Comparison of ENCODE assay signal across 1 cellular context in the genomic region with DNA sequence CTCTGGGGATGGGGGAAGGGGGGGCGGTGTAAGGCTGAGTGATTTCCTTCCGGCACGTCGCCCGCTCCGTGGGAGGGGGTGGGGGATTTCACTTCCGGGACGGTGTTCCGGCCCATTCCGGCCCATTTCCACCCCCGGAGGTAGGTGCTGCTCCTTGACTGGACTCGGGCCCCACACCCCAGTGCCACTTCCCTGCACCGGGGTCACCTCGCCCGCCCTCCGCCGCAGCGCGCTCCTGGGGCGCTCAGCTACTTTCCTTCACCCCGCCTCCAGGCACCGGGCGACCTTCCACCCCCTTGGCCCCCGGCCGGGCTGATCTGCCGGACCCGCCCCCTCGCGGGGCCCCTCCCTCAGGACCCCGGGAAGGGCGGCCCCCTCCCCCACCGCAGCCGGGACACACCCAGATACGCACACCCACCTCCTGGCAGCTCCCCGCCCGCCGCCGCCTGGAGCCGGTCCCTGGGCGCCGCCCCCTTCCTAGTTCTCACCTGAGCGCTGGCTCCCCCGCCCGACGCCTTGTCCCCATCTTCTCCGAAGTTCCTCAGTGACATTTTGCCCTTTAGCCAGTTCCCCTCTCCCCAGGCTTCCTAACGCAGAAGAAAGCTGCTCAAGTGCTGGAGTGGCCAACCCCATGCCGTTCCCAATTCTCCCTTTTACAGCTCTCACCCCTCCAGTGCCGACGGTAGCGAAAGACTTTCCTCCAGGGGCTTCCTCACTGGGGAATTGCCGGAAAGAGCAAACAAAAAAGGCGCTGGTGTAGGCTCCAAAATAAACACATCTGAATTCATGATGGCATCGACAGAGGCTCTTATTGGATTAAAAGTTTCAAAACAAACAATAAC.
TF ChIP-seq lines count a peak whose summit lies in the region.

A gene with protein sequence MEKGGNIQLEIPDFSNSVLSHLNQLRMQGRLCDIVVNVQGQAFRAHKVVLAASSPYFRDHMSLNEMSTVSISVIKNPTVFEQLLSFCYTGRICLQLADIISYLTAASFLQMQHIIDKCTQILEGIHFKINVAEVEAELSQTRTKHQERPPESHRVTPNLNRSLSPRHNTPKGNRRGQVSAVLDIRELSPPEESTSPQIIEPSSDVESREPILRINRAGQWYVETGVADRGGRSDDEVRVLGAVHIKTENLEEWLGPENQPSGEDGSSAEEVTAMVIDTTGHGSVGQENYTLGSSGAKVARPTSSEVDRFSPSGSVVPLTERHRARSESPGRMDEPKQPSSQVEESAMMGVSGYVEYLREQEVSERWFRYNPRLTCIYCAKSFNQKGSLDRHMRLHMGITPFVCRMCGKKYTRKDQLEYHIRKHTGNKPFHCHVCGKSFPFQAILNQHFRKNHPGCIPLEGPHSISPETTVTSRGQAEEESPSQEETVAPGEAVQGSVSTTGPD (plus strand): TSS at position 115 of the 842 bp plus-strand sequence. CDS start 1,846 bp downstream, outside the sequence.

TF ChIP-seq in HEK293, 187 proteins besides CTCF, POLR2A, EP300 and RAD21 (continued from another document and continues in another):
- TF ChIP-seq, protein P1, sequence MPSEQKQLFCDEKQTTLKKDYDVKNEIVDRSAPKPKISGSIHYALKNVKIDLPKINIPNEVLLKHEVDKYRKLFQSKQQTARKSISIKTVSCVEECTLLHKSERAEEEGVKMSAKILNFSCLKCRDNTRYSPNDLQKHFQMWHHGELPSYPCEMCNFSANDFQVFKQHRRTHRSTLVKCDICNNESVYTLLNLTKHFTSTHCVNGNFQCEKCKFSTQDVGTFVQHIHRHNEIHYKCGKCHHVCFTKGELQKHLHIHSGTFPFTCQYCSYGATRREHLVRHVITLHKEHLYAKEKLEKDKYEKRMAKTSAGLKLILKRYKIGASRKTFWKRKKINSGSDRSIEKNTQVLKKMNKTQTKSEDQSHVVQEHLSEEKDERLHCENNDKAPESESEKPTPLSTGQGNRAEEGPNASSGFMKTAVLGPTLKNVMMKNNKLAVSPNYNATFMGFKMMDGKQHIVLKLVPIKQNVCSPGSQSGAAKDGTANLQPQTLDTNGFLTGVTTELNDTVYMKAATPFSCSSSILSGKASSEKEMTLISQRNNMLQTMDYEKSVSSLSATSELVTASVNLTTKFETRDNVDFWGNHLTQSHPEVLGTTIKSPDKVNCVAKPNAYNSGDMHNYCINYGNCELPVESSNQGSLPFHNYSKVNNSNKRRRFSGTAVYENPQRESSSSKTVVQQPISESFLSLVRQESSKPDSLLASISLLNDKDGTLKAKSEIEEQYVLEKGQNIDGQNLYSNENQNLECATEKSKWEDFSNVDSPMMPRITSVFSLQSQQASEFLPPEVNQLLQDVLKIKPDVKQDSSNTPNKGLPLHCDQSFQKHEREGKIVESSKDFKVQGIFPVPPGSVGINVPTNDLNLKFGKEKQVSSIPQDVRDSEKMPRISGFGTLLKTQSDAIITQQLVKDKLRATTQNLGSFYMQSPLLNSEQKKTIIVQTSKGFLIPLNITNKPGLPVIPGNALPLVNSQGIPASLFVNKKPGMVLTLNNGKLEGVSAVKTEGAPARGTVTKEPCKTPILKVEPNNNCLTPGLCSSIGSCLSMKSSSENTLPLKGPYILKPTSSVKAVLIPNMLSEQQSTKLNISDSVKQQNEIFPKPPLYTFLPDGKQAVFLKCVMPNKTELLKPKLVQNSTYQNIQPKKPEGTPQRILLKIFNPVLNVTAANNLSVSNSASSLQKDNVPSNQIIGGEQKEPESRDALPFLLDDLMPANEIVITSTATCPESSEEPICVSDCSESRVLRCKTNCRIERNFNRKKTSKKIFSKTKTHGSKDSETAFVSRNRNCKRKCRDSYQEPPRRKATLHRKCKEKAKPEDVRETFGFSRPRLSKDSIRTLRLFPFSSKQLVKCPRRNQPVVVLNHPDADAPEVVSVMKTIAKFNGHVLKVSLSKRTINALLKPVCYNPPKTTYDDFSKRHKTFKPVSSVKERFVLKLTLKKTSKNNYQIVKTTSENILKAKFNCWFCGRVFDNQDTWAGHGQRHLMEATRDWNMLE (tag by site-specific recombination; conservative IDR thresholded peaks at IDR 0.05; ENCODE audit: low read depth) = peak; percentile 93
- TF ChIP-seq ZNF423 (tag by site-specific recombination; IDR thresholded peaks at IDR 0.05) (peak; percentile 80), KLF10 (tag by site-specific recombination; IDR thresholded peaks at IDR 0.05) (peak; percentile 99), SP3 (tag by site-specific recombination; IDR thresholded peaks at IDR 0.05) (peak; percentile 94), BCL11A (tag by site-specific recombination; IDR thresholded peaks at IDR 0.05; ENCODE audit: low read depth) (peak; percentile 98), ZNF23 (tag by site-specific recombination; IDR thresholded peaks at IDR 0.05; ENCODE audit: borderline replicate concordance) (no peak), ZNF629 (tag by site-specific recombination; IDR thresholded peaks at IDR 0.05) (peak; percentile 12; the same call in 1 of the 2 replicates), GLI4 (tag by site-specific recombination; IDR thresholded peaks at IDR 0.05) (0 out of 2 replicates have a peak, but pooled peaks have one; percentile 22), FEZF1 (tag by site-specific recombination; IDR thresholded peaks at IDR 0.05) (peak; percentile 42; the same call in 1 of the 2 replicates), ZBTB48 (tag by site-specific recombination; IDR thresholded peaks at IDR 0.05) (peak; percentile 82; the same call in 1 of the 2 replicates), ZFHX2 (tag by site-specific recombination; conservative IDR thresholded peaks at IDR 0.05) (peak; percentile 90), ZNF561 (tag by site-specific recombination; IDR thresholded peaks at IDR 0.05; ENCODE audit: borderline replicate concordance) (peak; percentile 58), ZNF585B (tag by site-specific recombination; IDR thresholded peaks at IDR 0.05) (0 out of 2 replicates have a peak, but pooled peaks have one; percentile 10), MZF1 (tag by site-specific recombination; IDR thresholded peaks at IDR 0.05; ENCODE audit: borderline replicate concordance) (peak; percentile 38; the same call in 1 of the 2 replicates), ZNF302 (tag by site-specific recombination; IDR thresholded peaks at IDR 0.05; ENCODE audit: low read depth) (0 out of 2 replicates have a peak, but pooled peaks have one; percentile 7), ZNF664 (tag by site-specific recombination; IDR thresholded peaks at IDR 0.05) (no peak), SP7 (tag by site-specific recombination; IDR thresholded peaks at IDR 0.05) (peak; percentile 72), ZNF501 (tag by site-specific recombination; IDR thresholded peaks at IDR 0.05) (peak; percentile 81), ZNF157 (tag by site-specific recombination; IDR thresholded peaks at IDR 0.05) (no peak), WT1 (tag by site-specific recombination; IDR thresholded peaks at IDR 0.05) (peak; percentile 41; the same call in 1 of the 2 replicates), IKZF3 (tag by site-specific recombination; IDR thresholded peaks at IDR 0.05) (no peak), ZNF248 (tag by site-specific recombination; IDR thresholded peaks at IDR 0.05) (no peak), ZIC2 (tag by site-specific recombination; IDR thresholded peaks at IDR 0.05) (peak; percentile 54), ZBTB17 (tag by site-specific recombination; IDR thresholded peaks at IDR 0.05) (0 out of 2 replicates have a peak, but pooled peaks have one; percentile 5), ZEB2 (tag by site-specific recombination; IDR thresholded peaks at IDR 0.05) (peak; percentile 84), ZNF311 (tag by site-specific recombination; IDR thresholded peaks at IDR 0.05; ENCODE audit: borderline replicate concordance) (no peak), ZNF341 (tag by site-specific recombination; IDR thresholded peaks at IDR 0.05; ENCODE audit: low read depth) (peak; percentile 96), TCF7L2 (IDR thresholded peaks at IDR 0.05; ENCODE audit: borderline replicate concordance, low read depth, low read length) (no peak), ZNF623 (tag by site-specific recombination; IDR thresholded peaks at IDR 0.05) (no peak), HOXC10 (CRISPR knock-in tag; IDR thresholded peaks at IDR 0.05) (no peak), ZNF560 (tag by site-specific recombination; IDR thresholded peaks at IDR 0.05; ENCODE audit: borderline replicate concordance) (no peak), ZNF184 (tag by site-specific recombination; IDR thresholded peaks at IDR 0.05) (peak; percentile 49; the same call in 1 of the 2 replicates), ZNF394 (tag by site-specific recombination; IDR thresholded peaks at IDR 0.05; ENCODE audit: borderline replicate concordance) (peak; percentile 79), ZNF239 (tag by site-specific recombination; IDR thresholded peaks at IDR 0.05) (no peak), ZNF626 (tag by site-specific recombination; IDR thresholded peaks at IDR 0.05) (no peak), ZNF548 (tag by site-specific recombination; IDR thresholded peaks at IDR 0.05) (no peak), ZNF701 (tag by site-specific recombination; IDR thresholded peaks at IDR 0.05) (no peak), ZXDB (tag by site-specific recombination; IDR thresholded peaks at IDR 0.05) (peak; percentile 81; the same call in 1 of the 2 replicates), ZBTB20 (tag by site-specific recombination; IDR thresholded peaks at IDR 0.05) (peak; percentile 64; the same call in 1 of the 2 replicates), SP2 (tag by site-specific recombination; IDR thresholded peaks at IDR 0.05) (peak; percentile 85)
- TF ChIP-seq, protein P2, sequence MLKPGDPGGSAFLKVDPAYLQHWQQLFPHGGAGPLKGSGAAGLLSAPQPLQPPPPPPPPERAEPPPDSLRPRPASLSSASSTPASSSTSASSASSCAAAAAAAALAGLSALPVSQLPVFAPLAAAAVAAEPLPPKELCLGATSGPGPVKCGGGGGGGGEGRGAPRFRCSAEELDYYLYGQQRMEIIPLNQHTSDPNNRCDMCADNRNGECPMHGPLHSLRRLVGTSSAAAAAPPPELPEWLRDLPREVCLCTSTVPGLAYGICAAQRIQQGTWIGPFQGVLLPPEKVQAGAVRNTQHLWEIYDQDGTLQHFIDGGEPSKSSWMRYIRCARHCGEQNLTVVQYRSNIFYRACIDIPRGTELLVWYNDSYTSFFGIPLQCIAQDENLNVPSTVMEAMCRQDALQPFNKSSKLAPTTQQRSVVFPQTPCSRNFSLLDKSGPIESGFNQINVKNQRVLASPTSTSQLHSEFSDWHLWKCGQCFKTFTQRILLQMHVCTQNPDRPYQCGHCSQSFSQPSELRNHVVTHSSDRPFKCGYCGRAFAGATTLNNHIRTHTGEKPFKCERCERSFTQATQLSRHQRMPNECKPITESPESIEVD (tag by site-specific recombination; IDR thresholded peaks at IDR 0.05) = 0 out of 2 replicates have a peak, but pooled peaks have one; percentile 9
- TF ChIP-seq, protein P3, sequence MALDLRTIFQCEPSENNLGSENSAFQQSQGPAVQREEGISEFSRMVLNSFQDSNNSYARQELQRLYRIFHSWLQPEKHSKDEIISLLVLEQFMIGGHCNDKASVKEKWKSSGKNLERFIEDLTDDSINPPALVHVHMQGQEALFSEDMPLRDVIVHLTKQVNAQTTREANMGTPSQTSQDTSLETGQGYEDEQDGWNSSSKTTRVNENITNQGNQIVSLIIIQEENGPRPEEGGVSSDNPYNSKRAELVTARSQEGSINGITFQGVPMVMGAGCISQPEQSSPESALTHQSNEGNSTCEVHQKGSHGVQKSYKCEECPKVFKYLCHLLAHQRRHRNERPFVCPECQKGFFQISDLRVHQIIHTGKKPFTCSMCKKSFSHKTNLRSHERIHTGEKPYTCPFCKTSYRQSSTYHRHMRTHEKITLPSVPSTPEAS (tag by site-specific recombination; IDR thresholded peaks at IDR 0.05) = peak; percentile 32; the same call in 1 of the 2 replicates
- TF ChIP-seq, protein P4, sequence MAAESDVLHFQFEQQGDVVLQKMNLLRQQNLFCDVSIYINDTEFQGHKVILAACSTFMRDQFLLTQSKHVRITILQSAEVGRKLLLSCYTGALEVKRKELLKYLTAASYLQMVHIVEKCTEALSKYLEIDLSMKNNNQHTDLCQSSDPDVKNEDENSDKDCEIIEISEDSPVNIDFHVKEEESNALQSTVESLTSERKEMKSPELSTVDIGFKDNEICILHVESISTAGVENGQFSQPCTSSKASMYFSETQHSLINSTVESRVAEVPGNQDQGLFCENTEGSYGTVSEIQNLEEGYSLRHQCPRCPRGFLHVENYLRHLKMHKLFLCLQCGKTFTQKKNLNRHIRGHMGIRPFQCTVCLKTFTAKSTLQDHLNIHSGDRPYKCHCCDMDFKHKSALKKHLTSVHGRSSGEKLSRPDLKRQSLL (tag by site-specific recombination; IDR thresholded peaks at IDR 0.05) = peak; percentile 42; the same call in 1 of the 2 replicates
- TF ChIP-seq, protein P5, sequence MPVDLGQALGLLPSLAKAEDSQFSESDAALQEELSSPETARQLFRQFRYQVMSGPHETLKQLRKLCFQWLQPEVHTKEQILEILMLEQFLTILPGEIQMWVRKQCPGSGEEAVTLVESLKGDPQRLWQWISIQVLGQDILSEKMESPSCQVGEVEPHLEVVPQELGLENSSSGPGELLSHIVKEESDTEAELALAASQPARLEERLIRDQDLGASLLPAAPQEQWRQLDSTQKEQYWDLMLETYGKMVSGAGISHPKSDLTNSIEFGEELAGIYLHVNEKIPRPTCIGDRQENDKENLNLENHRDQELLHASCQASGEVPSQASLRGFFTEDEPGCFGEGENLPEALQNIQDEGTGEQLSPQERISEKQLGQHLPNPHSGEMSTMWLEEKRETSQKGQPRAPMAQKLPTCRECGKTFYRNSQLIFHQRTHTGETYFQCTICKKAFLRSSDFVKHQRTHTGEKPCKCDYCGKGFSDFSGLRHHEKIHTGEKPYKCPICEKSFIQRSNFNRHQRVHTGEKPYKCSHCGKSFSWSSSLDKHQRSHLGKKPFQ (tag by site-specific recombination; IDR thresholded peaks at IDR 0.05) = peak; percentile 84; the same call in 1 of the 2 replicates
- TF ChIP-seq, protein P6, sequence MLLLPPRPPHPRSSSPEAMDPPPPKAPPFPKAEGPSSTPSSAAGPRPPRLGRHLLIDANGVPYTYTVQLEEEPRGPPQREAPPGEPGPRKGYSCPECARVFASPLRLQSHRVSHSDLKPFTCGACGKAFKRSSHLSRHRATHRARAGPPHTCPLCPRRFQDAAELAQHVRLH (tag by site-specific recombination; IDR thresholded peaks at IDR 0.05) = peak; percentile 95
- TF ChIP-seq, protein P7, sequence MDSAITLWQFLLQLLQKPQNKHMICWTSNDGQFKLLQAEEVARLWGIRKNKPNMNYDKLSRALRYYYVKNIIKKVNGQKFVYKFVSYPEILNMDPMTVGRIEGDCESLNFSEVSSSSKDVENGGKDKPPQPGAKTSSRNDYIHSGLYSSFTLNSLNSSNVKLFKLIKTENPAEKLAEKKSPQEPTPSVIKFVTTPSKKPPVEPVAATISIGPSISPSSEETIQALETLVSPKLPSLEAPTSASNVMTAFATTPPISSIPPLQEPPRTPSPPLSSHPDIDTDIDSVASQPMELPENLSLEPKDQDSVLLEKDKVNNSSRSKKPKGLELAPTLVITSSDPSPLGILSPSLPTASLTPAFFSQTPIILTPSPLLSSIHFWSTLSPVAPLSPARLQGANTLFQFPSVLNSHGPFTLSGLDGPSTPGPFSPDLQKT (IDR thresholded peaks at IDR 0.05; ENCODE audit: borderline replicate concordance, low read depth, low read length) = peak; percentile 49; the same call in 1 of the 2 replicates
